ENCODE assay signal across 27 cellular contexts in genomic region chr3:98114264-98114663, GRCh38. TPM values are rescaled to one million over a fixed set of nuclear protein-coding genes. Genes with fewer than 3 reads are reported as not detected.
"Had no signal": no experiment of that assay in that cellular context is flagged by ENCODE, and none has a peak within 500 bp of the region (broad histone marks: within the 10 kb centered on the region; RNA-seq: fewer than 3 reads in every experiment).

No MANE protein-coding gene starts in this region.

- H3K9me3 ChIP-seq: ascending aorta, prostate gland, thyroid gland, upper lobe of right lung had no signal

- H3K4me3 Mint-ChIP-seq: activated naive CD8-positive, alpha-beta T cell; dendritic cell treated with granulocyte-macrophage colony-stimulating factor and Interleukin-4, amounts not matched to agents 40 ng/mL and 50 ng/mL, for 4 days; memory B cell; natural killer cell treated with Interleukin-12 subunit alpha and Interleukin-12 subunit beta and Interleukin-15 and Interleukin-18, amount 100 ng/mL, for 72 hours; T-helper 2 cell treated with Interferon-gamma antibody and Interleukin-4, amounts not matched to agents 5 μg/mL and 100 μg/mL, for 36 hours had no signal

- H3K9me3 Mint-ChIP-seq: T-helper 2 cell treated with Interferon-gamma antibody and Interleukin-4, amounts not matched to agents 5 μg/mL and 100 μg/mL, for 36 hours had no signal

- H3K27me3 ChIP-seq: adrenal gland, ascending aorta, brain microvascular endothelial cell, foreskin keratinocyte, right atrium auricular region, thyroid gland, upper lobe of right lung had no signal

- H3K27ac Mint-ChIP-seq: activated naive CD8-positive, alpha-beta T cell; dendritic cell treated with granulocyte-macrophage colony-stimulating factor and Interleukin-4, amounts not matched to agents 40 ng/mL and 50 ng/mL, for 4 days; memory B cell; natural killer cell treated with Interleukin-12 subunit alpha and Interleukin-12 subunit beta and Interleukin-15 and Interleukin-18, amount 100 ng/mL, for 72 hours; T-helper 2 cell treated with Interferon-gamma antibody and Interleukin-4, amounts not matched to agents 5 μg/mL and 100 μg/mL, for 36 hours had no signal

- DNase-seq: activated CD4-positive, alpha-beta T cell treated with anti-CD3 and anti-CD28 coated beads for 1 hour; activated gamma-delta T cell treated with Interleukin-2 at 50 U/mL for 16 hours; activated T-cell treated with anti-CD3 and anti-CD28 coated beads, Interleukin-2, amount 50 U/mL, for 1 hour; adrenal gland; brain microvascular endothelial cell; caudate nucleus; effector CD8-positive, alpha-beta T cell; foreskin keratinocyte; hippocampal formation; left colon; stimulated activated CD4-positive, alpha-beta T cell treated with anti-CD3 and anti-CD28 coated beads, Interleukin-4, amount 100 ng/mL, for 24 hours; stimulated activated naive CD8-positive, alpha-beta T cell treated with anti-CD3 and anti-CD28 coated beads, Interleukin-15, Interleukin-2, amounts not matched to agents 100 U/mL and 50 U/mL, for 24 hours; thyroid gland; upper lobe of right lung; WERI-Rb-1 had no signal

- H3K4me1 Mint-ChIP-seq: memory B cell had no signal

- H3K36me3 ChIP-seq: adrenal gland, ascending aorta, brain microvascular endothelial cell, prostate gland, right atrium auricular region, thyroid gland, upper lobe of right lung, WERI-Rb-1 had no signal

- H3K27ac ChIP-seq: adrenal gland, ascending aorta, brain microvascular endothelial cell, foreskin keratinocyte, prostate gland, right atrium auricular region, thyroid gland, upper lobe of right lung, WERI-Rb-1 had no signal

- H3K4me1 ChIP-seq: adrenal gland, ascending aorta, foreskin keratinocyte, prostate gland, right atrium auricular region, thyroid gland, upper lobe of right lung had no signal

- H3K36me3 Mint-ChIP-seq: activated naive CD8-positive, alpha-beta T cell; memory B cell; natural killer cell treated with Interleukin-12 subunit alpha and Interleukin-12 subunit beta and Interleukin-15 and Interleukin-18, amount 100 ng/mL, for 72 hours had no signal

- H3K4me3 ChIP-seq: adrenal gland, ascending aorta, prostate gland, right atrium auricular region, thyroid gland, upper lobe of right lung had no signal

- H3K27me3 Mint-ChIP-seq: dendritic cell treated with granulocyte-macrophage colony-stimulating factor and Interleukin-4, amounts not matched to agents 40 ng/mL and 50 ng/mL, for 4 days; natural killer cell treated with Interleukin-12 subunit alpha and Interleukin-12 subunit beta and Interleukin-15 and Interleukin-18, amount 100 ng/mL, for 72 hours had no signal

RNA-seq across cellular contexts. Expression of gene OR5H1, which starts 16.3 kb away (rescaled TPM):
- total RNA-seq: adrenal gland; ascending aorta; foreskin keratinocyte; left colon; lower leg skin; natural killer cell treated with Interleukin-12 subunit alpha and Interleukin-12 subunit beta and Interleukin-15 and Interleukin-18, amount 100 ng/mL, for 72 hours; osteocyte; prostate gland; right atrium auricular region; subcutaneous adipose tissue; thyroid gland; upper lobe of right lung had no signal
- polyA plus RNA-seq: adrenal gland, esophagus, foreskin keratinocyte had no signal

RNA-seq across cellular contexts. Expression of gene OR5AC2, which starts 27.3 kb away (rescaled TPM):
- total RNA-seq: adrenal gland; ascending aorta; foreskin keratinocyte; left colon; lower leg skin; natural killer cell treated with Interleukin-12 subunit alpha and Interleukin-12 subunit beta and Interleukin-15 and Interleukin-18, amount 100 ng/mL, for 72 hours; osteocyte; prostate gland; right atrium auricular region; subcutaneous adipose tissue; thyroid gland; upper lobe of right lung had no signal
- polyA plus RNA-seq: adrenal gland, esophagus, foreskin keratinocyte had no signal

RNA-seq across cellular contexts. Expression of gene OR5H14, which starts 33.0 kb away (rescaled TPM):
- total RNA-seq: ascending aorta, foreskin keratinocyte, left colon, lower leg skin, osteocyte, prostate gland, right atrium auricular region, subcutaneous adipose tissue, thyroid gland, upper lobe of right lung had no signal
- polyA plus RNA-seq: adrenal gland, esophagus, foreskin keratinocyte had no signal

RNA-seq across cellular contexts. Expression of gene OR5H15, which starts 52.2 kb away (rescaled TPM):
- total RNA-seq: adrenal gland; ascending aorta; foreskin keratinocyte; left colon; lower leg skin; natural killer cell treated with Interleukin-12 subunit alpha and Interleukin-12 subunit beta and Interleukin-15 and Interleukin-18, amount 100 ng/mL, for 72 hours; osteocyte; prostate gland; right atrium auricular region; subcutaneous adipose tissue; thyroid gland; upper lobe of right lung had no signal
- polyA plus RNA-seq: adrenal gland, esophagus, foreskin keratinocyte had no signal
